ENCODE assay signal across 18 cellular contexts in the genomic region with DNA sequence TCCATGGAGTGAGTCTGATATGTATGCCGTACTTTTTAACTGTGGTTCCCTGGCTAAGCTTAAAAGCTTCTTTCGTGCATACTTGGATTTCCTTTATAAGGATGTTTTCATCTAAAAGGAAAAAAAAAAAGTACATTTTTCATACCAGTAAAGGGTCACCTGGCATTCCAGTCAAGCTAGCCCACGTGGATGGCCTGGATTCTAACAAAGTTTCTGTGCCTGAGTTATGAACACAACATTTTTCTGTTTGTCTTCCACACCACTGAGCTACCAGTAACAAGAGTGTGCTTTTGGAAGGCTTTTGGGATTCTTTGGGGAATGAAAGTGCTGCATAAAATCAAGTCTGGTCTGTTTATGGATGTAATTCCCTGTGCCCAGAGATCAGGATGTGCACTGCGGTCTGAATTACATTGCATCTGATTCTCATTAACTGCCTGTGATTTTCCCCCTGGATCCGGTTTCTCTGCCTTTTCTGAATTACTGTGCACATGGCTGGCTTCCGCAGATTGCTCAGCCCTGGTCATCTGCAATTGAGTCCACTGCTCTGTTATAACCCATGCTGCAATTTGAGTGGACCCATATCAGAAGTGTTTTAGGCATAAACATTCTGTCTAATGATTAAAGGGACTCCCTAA. TPM values are rescaled to one million over a fixed set of nuclear protein-coding genes. Genes with fewer than 3 reads are reported as not detected.
A peak's percentile ranks its signal among the peaks of the same experiment; 100 is the strongest.
DNase-seq lines count a peak whose midpoint lies in the region; FAIRE-seq and TF ChIP-seq lines count a peak whose summit lies in the region.
"Had no signal": no experiment of that assay in that cellular context is flagged by ENCODE, and none has a peak within 500 bp of the region (broad histone marks: within the 10 kb centered on the region; RNA-seq: fewer than 3 reads in every experiment).

No MANE protein-coding gene starts in this region.

- H3K9me3 Mint-ChIP-seq in osteocyte (ENCODE audit: unreplicated experiment), result no peaks in the 10 kb centered on the region
- H3K9me3 Mint-ChIP-seq: activated CD4-positive, alpha-beta T cell treated with anti-CD3 and anti-CD28 coated beads, Interleukin-2, amount 10 ng/mL, durations not matched to agents 7 days and 5 days had no signal

- DNase-seq in AG09319 (ENCODE audit: extremely low read depth, low read depth), result peak; percentile 87
- peak; percentile 52 for DNase-seq in HS-5 (ENCODE audit: low read depth)
- DNase-seq in fibroblast of mammary gland (ENCODE audit: low read depth), result peak; percentile 92
- DNase-seq in osteocyte (ENCODE audit: extremely low spot score, unreplicated experiment), result no peak
- no peak for DNase-seq in NCI-H2029 (lab: John Stamatoyannopoulos, UW)
- no peak for DNase-seq in GM12892 (ENCODE audit: insufficient read length)
- DNase-seq in stimulated activated CD4-positive, alpha-beta T cell treated with anti-CD3 and anti-CD28 coated beads, Interleukin-12 subunit alpha, Interleukin-12 subunit beta, amount 100 ng/mL, for 4 hours, result no peak
- no peak for DNase-seq in D721Med (ENCODE audit: insufficient read length, low spot score)
- DNase-seq: activated CD4-positive, alpha-beta T cell treated with anti-CD3 and anti-CD28 coated beads, Interleukin-2, amount 10 ng/mL, durations not matched to agents 7 days and 5 days; cortex of kidney; heart right ventricle; KBM-7; NCI-H1105; NCI-H82; Peyer's patch; stimulated activated CD4-positive, alpha-beta T cell treated with anti-CD3 and anti-CD28 coated beads, Interleukin-1b, Interleukin-23, amount 100 ng/mL, for 48 hours had no signal

- no peak for FAIRE-seq in GM12892 (lab: Jason Lieb, UNC)
- no peak for FAIRE-seq in D721Med (lab: Jason Lieb, UNC)

- peak overlapping the region; percentile 45 for H3K27ac Mint-ChIP-seq in osteocyte (ENCODE audit: unreplicated experiment)
- H3K27ac Mint-ChIP-seq: activated CD4-positive, alpha-beta T cell treated with anti-CD3 and anti-CD28 coated beads, Interleukin-2, amount 10 ng/mL, durations not matched to agents 7 days and 5 days had no signal

- TF ChIP-seq CTCF in AG09319 (IDR thresholded peaks at IDR 0.05; ENCODE audit: low read depth, low read length) (no peak), fibroblast of mammary gland (conservative IDR thresholded peaks at IDR 0.05; ENCODE audit: control insufficient read depth, insufficient read depth, low read depth, low read length) (no peak), osteocyte (IDR thresholded peaks at IDR 0.05) (no peak), D721Med (IDR thresholded peaks at IDR 0.05; ENCODE audit: insufficient read depth, missing control alignments) (no peak)

- H3K4me3 ChIP-seq in fibroblast of mammary gland (ENCODE audit: control insufficient read depth, low read depth, low read length), result no peak overlapping the region
- H3K4me3 ChIP-seq: heart right ventricle, Peyer's patch, right atrium auricular region, vagina had no signal

- no peak overlapping the region for H3K4me3 Mint-ChIP-seq in osteocyte (ENCODE audit: unreplicated experiment)
- H3K4me3 Mint-ChIP-seq: activated CD4-positive, alpha-beta T cell treated with anti-CD3 and anti-CD28 coated beads, Interleukin-2, amount 10 ng/mL, durations not matched to agents 7 days and 5 days had no signal

- no peak for TF ChIP-seq POLR2A in GM12892 (IDR thresholded peaks at IDR 0.05; ENCODE audit: low read depth, low read length)

- no peaks in the 10 kb centered on the region for H3K27me3 Mint-ChIP-seq in osteocyte (ENCODE audit: unreplicated experiment)
- H3K27me3 Mint-ChIP-seq: activated CD4-positive, alpha-beta T cell treated with anti-CD3 and anti-CD28 coated beads, Interleukin-2, amount 10 ng/mL, durations not matched to agents 7 days and 5 days had no signal

- peaks cover 18% of the 10 kb centered on the region for H3K4me1 Mint-ChIP-seq in osteocyte (ENCODE audit: unreplicated experiment)
- H3K4me1 Mint-ChIP-seq: activated CD4-positive, alpha-beta T cell treated with anti-CD3 and anti-CD28 coated beads, Interleukin-2, amount 10 ng/mL, durations not matched to agents 7 days and 5 days had no signal

- no peaks in the 10 kb centered on the region for H3K36me3 Mint-ChIP-seq in osteocyte (ENCODE audit: unreplicated experiment)

RNA-seq across cellular contexts. Expression of gene MAGI1, which starts 38.3 kb away (rescaled TPM):
- 20.1 and 21.9 TPM in 2 replicates for total RNA-seq in osteocyte
- 0.36 TPM for polyA plus RNA-seq in GM12892 (2012; ENCODE audit: missing spikeins)

Comparison
In these comparisons a context has a peak if more than half of its experiments do, and no peak if none do; other contexts are left out.
1. DNase-seq: peak in AG09319 (single experiment), HS-5 (single experiment) and fibroblast of mammary gland (single experiment); none in osteocyte (single experiment), NCI-H2029 (single experiment), GM12892 (single experiment), stimulated activated CD4-positive, alpha-beta T cell treated with anti-CD3 and anti-CD28 coated beads, Interleukin-12 subunit alpha, Interleukin-12 subunit beta, amount 100 ng/mL, for 4 hours (single experiment) and D721Med (single experiment).